27 cellular contexts compared by ENCODE assay signal in the genomic region with DNA sequence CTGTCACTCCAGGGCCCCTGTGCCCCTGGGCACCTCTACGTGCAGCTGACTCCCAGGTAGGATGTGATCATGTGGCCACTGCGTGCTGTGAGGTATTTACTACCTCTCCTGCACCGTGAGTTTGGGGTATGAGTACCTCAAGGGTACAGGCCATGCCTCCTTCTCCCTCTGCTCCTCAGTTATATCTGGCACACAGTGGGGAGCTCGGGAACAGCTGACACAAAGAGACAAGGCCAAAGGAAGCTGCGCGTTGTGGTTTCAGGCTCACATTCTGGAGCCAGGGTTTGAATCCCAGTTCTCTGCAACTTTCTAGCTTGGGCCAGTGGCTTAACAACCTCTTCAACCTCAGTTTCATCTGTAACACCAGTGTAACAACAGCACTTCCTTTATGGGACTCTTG. TPM values are rescaled to one million over a fixed set of nuclear protein-coding genes. Genes with fewer than 3 reads are reported as not detected.
"Had no signal": no experiment of that assay in that cellular context is flagged by ENCODE, and none has a peak within 500 bp of the region (broad histone marks: within the 10 kb centered on the region; RNA-seq: fewer than 3 reads in every experiment).

No MANE protein-coding gene starts in this region.

- H3K36me3 ChIP-seq: stomach, suprapubic skin, thoracic aorta, thyroid gland, tibial artery, tibial nerve, transverse colon, upper lobe of left lung, upper lobe of right lung, uterus, vagina had no signal

- H3K4me1 ChIP-seq: stomach, suprapubic skin, testis, transverse colon, upper lobe of right lung, uterus, vagina had no signal

- ATAC-seq: stimulated activated effector memory CD8-positive, alpha-beta T cell treated with anti-CD3 and anti-CD28 coated beads, Interleukin-12 subunit alpha, Interleukin-12 subunit beta, amount 100 ng/mL, for 72 hours; stimulated activated memory B cell treated with anti-CD40 and anti-IgM and Interleukin-4, amounts not matched to agents 10 μg/mL and 1 μg/mL and 100 μg/mL, for 72 hours; stimulated activated naive B cell treated with anti-CD40 and anti-IgM and Interleukin-4, amounts not matched to agents 10 μg/mL and 1 μg/mL and 100 μg/mL, for 72 hours; stimulated activated naive CD8-positive, alpha-beta T cell treated with anti-CD3 and anti-CD28 coated beads, Interleukin-15, amount 100 ng/mL, for 72 hours; stimulated activated naive CD8-positive, alpha-beta T cell treated with anti-CD3 and anti-CD28 coated beads, Interleukin-15, Interleukin-2, amounts not matched to agents 100 U/mL and 50 U/mL, for 24 hours had no signal

- H3K27me3 ChIP-seq: testis, thyroid gland, transverse colon, upper lobe of left lung, upper lobe of right lung, uterus, vagina had no signal

- DNase-seq: stimulated activated CD4-positive, alpha-beta T cell treated with anti-CD3 and anti-CD28 coated beads, Interleukin-2, amount 100 ng/mL, for 48 hours; stimulated activated CD4-positive, alpha-beta T cell treated with anti-CD3 and anti-CD28 coated beads, Interleukin-4, amount 100 ng/mL, for 1 hour; stimulated activated CD4-positive, alpha-beta T cell treated with anti-CD3 and anti-CD28 coated beads, Interleukin-4, amount 100 ng/mL, for 24 hours; stimulated activated CD4-positive, alpha-beta T cell treated with anti-CD3 and anti-CD28 coated beads, Interleukin-4, amount 100 ng/mL, for 4 hours; stimulated activated CD8-positive, alpha-beta memory T cell treated with anti-CD3 and anti-CD28 coated beads, Interleukin-4, amount 100 ng/mL, for 48 hours; stimulated activated naive B cell treated with anti-CD40 and anti-IgM and Interleukin-4, amounts not matched to agents 10 μg/mL and 1 μg/mL and 100 μg/mL, for 72 hours; stimulated activated naive CD4-positive, alpha-beta T cell; stimulated activated naive CD4-positive, alpha-beta T cell treated with Interleukin-2 at 50 U/mL for 16 hours; stimulated activated naive CD8-positive, alpha-beta T cell treated with anti-CD3 and anti-CD28 coated beads, Interleukin-15, amount 100 ng/mL, for 72 hours; stimulated activated naive CD8-positive, alpha-beta T cell treated with anti-CD3 and anti-CD28 coated beads, Interleukin-15, Interleukin-2, amounts not matched to agents 100 U/mL and 50 U/mL, for 24 hours; stomach; substantia nigra; testis; thyroid gland; tibial artery; transverse colon; trophoblast cell; upper lobe of left lung; upper lobe of right lung; uterus had no signal

- H3K4me3 ChIP-seq: stomach, suprapubic skin, testis, thoracic aorta, thyroid gland, tibial artery, tibial nerve, transverse colon, upper lobe of left lung, upper lobe of right lung, uterus, vagina had no signal

- H3K9me3 ChIP-seq: stomach, suprapubic skin, testis, thoracic aorta, thyroid gland, tibial artery, tibial nerve, transverse colon, upper lobe of left lung, upper lobe of right lung, uterus, vagina had no signal

RNA-seq across cellular contexts. Expression of gene SLC6A12, which starts 7.8 kb away (rescaled TPM):
- total RNA-seq: vagina had no signal

RNA-seq across cellular contexts. Expression of gene SLC6A13, which starts 40.9 kb away (rescaled TPM):
- total RNA-seq: stomach, suprapubic skin, transverse colon, ureter, vagina had no signal
